In the genomic region with DNA sequence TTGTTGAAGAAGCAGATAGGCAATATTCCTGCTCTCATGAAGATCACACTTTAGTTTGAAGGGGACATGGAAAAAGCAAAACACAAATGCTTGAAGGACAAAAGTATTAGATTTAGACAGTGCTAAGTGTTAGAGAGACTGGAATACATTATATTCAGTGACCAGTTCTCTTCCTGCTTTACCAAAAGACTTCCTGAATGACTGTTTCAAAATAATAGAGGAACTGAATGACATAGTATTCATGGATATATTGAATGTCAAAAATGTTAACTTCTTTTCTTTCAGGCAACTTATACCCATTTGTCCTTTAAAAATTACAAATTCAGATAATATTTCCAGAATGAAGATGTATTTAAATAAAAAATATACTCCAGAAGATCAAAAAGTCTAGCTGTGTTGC, we compare ENCODE assay signal across 24 cellular contexts.
"Had no signal": no experiment of that assay in that cellular context is flagged by ENCODE, and none has a peak within 500 bp of the region (broad histone marks: within the 10 kb centered on the region; RNA-seq: fewer than 3 reads in every experiment).

No MANE protein-coding gene starts in this region.

- H3K36me3 ChIP-seq: cardiac muscle cell, prostate gland, spleen, vagina had no signal

- H3K4me1 ChIP-seq: body of pancreas, prostate gland, testis, vagina had no signal

- H3K27me3 ChIP-seq: body of pancreas, cardiac muscle cell, spleen, testis, vagina had no signal

- H3K4me1 Mint-ChIP-seq: naive B cell had no signal

- DNase-seq: activated CD4-positive, alpha-beta memory T cell treated with anti-CD3 and anti-CD28 coated beads, Interleukin-2, amount 10 ng/mL, durations not matched to agents 7 days and 5 days; activated CD4-positive, alpha-beta T cell treated with anti-CD3 and anti-CD28 coated beads, Interleukin-2, amount 10 ng/mL, durations not matched to agents 24 days and 14 days; activated effector memory CD4-positive, alpha-beta T cell treated with Interleukin-2 at 50 U/mL for 16 hours; activated naive CD4-positive, alpha-beta T cell treated with anti-CD3 and anti-CD28 coated beads, Interleukin-2, amount 10 ng/mL, durations not matched to agents 7 days and 5 days; activated T-cell treated with anti-CD3 and anti-CD28 coated beads, Interleukin-2, amount 50 U/mL, for 72 hours; body of pancreas; effector memory CD4-positive, alpha-beta T cell; foreskin melanocyte; immature natural killer cell; naive B cell; spleen; stimulated activated CD4-positive, alpha-beta T cell treated with anti-CD3 and anti-CD28 coated beads, Interleukin-4, amount 100 ng/mL, for 1 hour; stimulated activated naive CD4-positive, alpha-beta T cell; T1000; testis had no signal

- H3K27ac ChIP-seq: body of pancreas, cardiac muscle cell, prostate gland, testis, vagina had no signal

- H3K4me3 Mint-ChIP-seq: activated CD4-positive, alpha-beta memory T cell treated with anti-CD3 and anti-CD28 coated beads, Interleukin-2, amount 10 ng/mL, durations not matched to agents 7 days and 5 days; activated CD4-positive, alpha-beta T cell treated with anti-CD3 and anti-CD28 coated beads, Interleukin-2, amount 10 ng/mL, durations not matched to agents 24 days and 14 days; activated naive CD4-positive, alpha-beta T cell treated with anti-CD3 and anti-CD28 coated beads, Interleukin-2, amount 10 ng/mL, durations not matched to agents 7 days and 5 days; activated T-cell treated with anti-CD3 and anti-CD28 coated beads, Interleukin-2, amount 50 U/mL, for 72 hours; immature natural killer cell; naive B cell; neural crest cell; type B pancreatic cell had no signal

- H3K9me3 Mint-ChIP-seq: activated CD4-positive, alpha-beta memory T cell treated with anti-CD3 and anti-CD28 coated beads, Interleukin-2, amount 10 ng/mL, durations not matched to agents 7 days and 5 days; activated naive CD4-positive, alpha-beta T cell treated with anti-CD3 and anti-CD28 coated beads, Interleukin-2, amount 10 ng/mL, durations not matched to agents 7 days and 5 days; activated T-cell treated with anti-CD3 and anti-CD28 coated beads, Interleukin-2, amount 50 U/mL, for 72 hours; immature natural killer cell; naive B cell; neural crest cell; type B pancreatic cell had no signal

- ATAC-seq: activated CD4-positive, CD25-positive, alpha-beta regulatory T cell treated with anti-CD3 and anti-CD28 coated beads, Interleukin-2, amount 50 U/mL, for 24 hours; activated T-cell treated with anti-CD3 and anti-CD28 coated beads, Interleukin-2, amount 50 U/mL, for 72 hours; body of pancreas; esophagus mucosa; left lobe of liver had no signal

- H3K27ac Mint-ChIP-seq: activated CD4-positive, alpha-beta memory T cell treated with anti-CD3 and anti-CD28 coated beads, Interleukin-2, amount 10 ng/mL, durations not matched to agents 7 days and 5 days; activated CD4-positive, alpha-beta T cell treated with anti-CD3 and anti-CD28 coated beads, Interleukin-2, amount 10 ng/mL, durations not matched to agents 24 days and 14 days; activated naive CD4-positive, alpha-beta T cell treated with anti-CD3 and anti-CD28 coated beads, Interleukin-2, amount 10 ng/mL, durations not matched to agents 7 days and 5 days; activated T-cell treated with anti-CD3 and anti-CD28 coated beads, Interleukin-2, amount 50 U/mL, for 72 hours; immature natural killer cell; type B pancreatic cell had no signal

- H3K9me3 ChIP-seq: body of pancreas, prostate gland, spleen, testis, vagina had no signal

- H3K4me3 ChIP-seq: body of pancreas, cardiac muscle cell, lung, prostate gland, spleen, testis, vagina had no signal

- H3K36me3 Mint-ChIP-seq: activated naive CD4-positive, alpha-beta T cell treated with anti-CD3 and anti-CD28 coated beads, Interleukin-2, amount 10 ng/mL, durations not matched to agents 7 days and 5 days; immature natural killer cell; naive B cell; type B pancreatic cell had no signal

- H3K27me3 Mint-ChIP-seq: activated CD4-positive, alpha-beta memory T cell treated with anti-CD3 and anti-CD28 coated beads, Interleukin-2, amount 10 ng/mL, durations not matched to agents 7 days and 5 days; activated CD4-positive, alpha-beta T cell treated with anti-CD3 and anti-CD28 coated beads, Interleukin-2, amount 10 ng/mL, durations not matched to agents 24 days and 14 days had no signal
